Comparison of ENCODE assay signal across 13 cellular contexts in genomic region chr20:31845300-31845863, GRCh38. TPM values are rescaled to one million over a fixed set of nuclear protein-coding genes. Genes with fewer than 3 reads are reported as not detected.
A peak's percentile ranks its signal among the peaks of the same experiment; 100 is the strongest.
DNase-seq lines count a peak whose midpoint lies in the region; ATAC-seq and TF ChIP-seq lines count a peak whose summit lies in the region.
"Had no signal": no experiment of that assay in that cellular context is flagged by ENCODE, and none has a peak within 500 bp of the region (broad histone marks: within the 10 kb centered on the region; RNA-seq: fewer than 3 reads in every experiment).

FOXS1 (minus strand) TSS chr20:31845604; CDS start chr20:31845542, 62 bp downstream.

- H3K27me3 ChIP-seq in Caco-2 (replicated peaks; ENCODE audit: control insufficient read depth, insufficient read depth, low read length) = peaks cover 6% of the 10 kb centered on the region

- H3K9me3 ChIP-seq in T-helper 17 cell (ENCODE audit: control insufficient read depth, low read length, poor library complexity, severe bottlenecking) (no peaks in the 10 kb centered on the region), Caco-2 (no peaks in the 10 kb centered on the region)

- no peaks in the 10 kb centered on the region for H3K36me3 ChIP-seq in Caco-2 (ENCODE audit: control insufficient read depth, insufficient read depth, low read length)

- BruUV-seq in Caco-2 (replicated peaks; lab: Mats Ljungman, UMichigan) = no TSS peak

- no peak within 1 kb of the TSS for H3K4me3 ChIP-seq in Caco-2 (ENCODE audit: low read depth, low read length)

- no peak within 1 kb of the TSS for H3K27ac Mint-ChIP-seq in T-helper 17 cell
- no peak within 1 kb of the TSS for H3K27ac Mint-ChIP-seq in Caco-2 (ENCODE audit: unreplicated experiment)
- H3K27ac Mint-ChIP-seq: activated naive CD4-positive, alpha-beta T cell treated with anti-CD3 and anti-CD28 coated beads, Interleukin-2, amount 10 ng/mL, durations not matched to agents 7 days and 5 days; B cell had no signal

- no peak for TF ChIP-seq CTCF in Caco-2 (IDR thresholded peaks at IDR 0.05; ENCODE audit: insufficient read depth in 1 of 2, low read depth in 1 of 2, low read length in 1 of 2, severe bottlenecking in 1 of 2, unreplicated experiment in 1 of 2)

- intact Hi-C loops in Caco-2 (cut with micrococcal nuclease; ENCODE audit: unreplicated experiment) = no loop called here

- peak; percentile 65 for DNase-seq in ELF-1 (ENCODE audit: low read depth, low spot score)
- DNase-seq in cerebellar cortex (ENCODE audit: low spot score) = peak; percentile 66
- peak; percentile 53 for DNase-seq in iPS-NIHi7 (ENCODE audit: extremely low spot score)
- peak; percentile 30 for DNase-seq in renal cortical epithelial cell (ENCODE audit: low read depth)
- no peak for DNase-seq in activated CD4-positive, alpha-beta T cell treated with anti-CD3 and anti-CD28 coated beads, Interleukin-2, amount 50 U/mL, for 4 hours
- no peak for DNase-seq in T-helper 17 cell
- DNase-seq in Caco-2 = no peak
- DNase-seq in CD1c-positive myeloid dendritic cell (ENCODE audit: extremely low spot score) = no peak
- DNase-seq: activated CD4-positive, alpha-beta T cell treated with anti-CD3 and anti-CD28 coated beads for 4 hours; activated naive CD4-positive, alpha-beta T cell treated with anti-CD3 and anti-CD28 coated beads, Interleukin-2, amount 10 ng/mL, durations not matched to agents 7 days and 5 days; NCI-H1930; small intestine had no signal

- peaks cover 7% of the 10 kb centered on the region; the same call in 1 of the 2 replicates for H3K4me1 ChIP-seq in Caco-2

- CTCF ChIA-PET in Caco-2 (lab: Charles Lee) = interaction anchor here (0.5 to 2.5 kb wide), 4 partner anchors 10 to 172 kb away, joined by 3 to 13 read pairs (median 6); no protein-coding TSS in a partner anchor

- peaks cover 16% of the 10 kb centered on the region for H3K27me3 Mint-ChIP-seq in T-helper 17 cell
- H3K27me3 Mint-ChIP-seq in Caco-2 (ENCODE audit: insufficient read depth, unreplicated experiment) = peaks cover 10% of the 10 kb centered on the region

- H3K4me1 Mint-ChIP-seq in T-helper 17 cell (no peaks in the 10 kb centered on the region), Caco-2 (ENCODE audit: low read depth, unreplicated experiment) (no peaks in the 10 kb centered on the region)
- H3K4me1 Mint-ChIP-seq: activated naive CD4-positive, alpha-beta T cell treated with anti-CD3 and anti-CD28 coated beads, Interleukin-2, amount 10 ng/mL, durations not matched to agents 7 days and 5 days had no signal

- no peaks in the 10 kb centered on the region for H3K36me3 Mint-ChIP-seq in T-helper 17 cell (ENCODE audit: low read depth)
- H3K36me3 Mint-ChIP-seq in Caco-2 (ENCODE audit: insufficient read depth, unreplicated experiment) = no peaks in the 10 kb centered on the region
- H3K36me3 Mint-ChIP-seq: activated naive CD4-positive, alpha-beta T cell treated with anti-CD3 and anti-CD28 coated beads, Interleukin-2, amount 10 ng/mL, durations not matched to agents 7 days and 5 days had no signal

- POLR2A ChIA-PET in Caco-2 (lab: Charles Lee) = no interaction called here

- H3K4me3 Mint-ChIP-seq in T-helper 17 cell (no peak within 1 kb of the TSS), Caco-2 (ENCODE audit: unreplicated experiment) (no peak within 1 kb of the TSS)
- H3K4me3 Mint-ChIP-seq: activated naive CD4-positive, alpha-beta T cell treated with anti-CD3 and anti-CD28 coated beads, Interleukin-2, amount 10 ng/mL, durations not matched to agents 7 days and 5 days; B cell had no signal

- H3K9me3 Mint-ChIP-seq in Caco-2 (ENCODE audit: unreplicated experiment) = no peaks in the 10 kb centered on the region
- H3K9me3 Mint-ChIP-seq: activated naive CD4-positive, alpha-beta T cell treated with anti-CD3 and anti-CD28 coated beads, Interleukin-2, amount 10 ng/mL, durations not matched to agents 7 days and 5 days had no signal

- ATAC-seq in T-helper 17 cell = no peak

RNA-seq across cellular contexts. Expression of gene FOXS1, which starts in this region (rescaled TPM):
- total RNA-seq in renal cortical epithelial cell (0.30 TPM in 1 of 2 replicates, not detected in the other), T-helper 17 cell (not detected), Caco-2 (2022) (not detected in 2 replicates)
- total RNA-seq: B cell had no signal

Comparison
In these comparisons a context has a peak if more than half of its experiments do, and no peak if none do; other contexts are left out.
1. Peak in DNase-seq in renal cortical epithelial cell; RNA of the gene not detected or under 1 TPM.
2. DNase-seq: peak in ELF-1 (single experiment), cerebellar cortex (single experiment) and iPS-NIHi7 (single experiment); none in activated CD4-positive, alpha-beta T cell treated with anti-CD3 and anti-CD28 coated beads, Interleukin-2, amount 50 U/mL, for 4 hours (0 of 2), T-helper 17 cell (0 of 3), Caco-2 (0 of 2) and CD1c-positive myeloid dendritic cell (single experiment).